Comparison of ENCODE assay signal across 18 cellular contexts in genomic region chr15:57923750-57924149, GRCh38.
DNase-seq lines count a peak whose midpoint lies in the region; ATAC-seq and TF ChIP-seq lines count a peak whose summit lies in the region.
"Had no signal": no experiment of that assay in that cellular context is flagged by ENCODE, and none has a peak within 500 bp of the region (broad histone marks: within the 10 kb centered on the region; RNA-seq: fewer than 3 reads in every experiment).

No MANE protein-coding gene starts in this region.

- H3K27ac Mint-ChIP-seq in neural crest cell (ENCODE audit: unreplicated experiment): peak overlapping the region; percentile 71
- no peak overlapping the region for H3K27ac Mint-ChIP-seq in activated naive CD8-positive, alpha-beta T cell treated with anti-CD3 and anti-CD28 coated beads for 36 hours
- H3K27ac Mint-ChIP-seq in stimulated activated naive CD8-positive, alpha-beta T cell treated with anti-CD3 and anti-CD28 coated beads, Interleukin-15, amount 100 ng/mL, for 72 hours: no peak overlapping the region
- H3K27ac Mint-ChIP-seq: activated T-helper 17 cell treated with anti-CD3 and anti-CD28 coated beads, Interleukin-2, amount 50 U/mL, for 72 hours; B cell; IgD-negative memory B cell; neural progenitor cell; stimulated activated effector memory CD8-positive, alpha-beta T cell treated with anti-CD3 and anti-CD28 coated beads, Interleukin-12 subunit alpha, Interleukin-12 subunit beta, amount 100 ng/mL, for 72 hours had no signal

- H3K4me1 ChIP-seq in ascending aorta: peaks cover 0 to 11% of the 10 kb centered on the region in 2 donors
- peaks cover 0 to 43% (median 21%) of the 10 kb centered on the region in 4 donors for H3K4me1 ChIP-seq in tibial artery
- H3K4me1 ChIP-seq: neural progenitor cell had no signal

- H3K36me3 ChIP-seq in ascending aorta (no peaks in the 10 kb centered on the region), tibial artery (no peaks in the 10 kb centered on the region)
- H3K36me3 ChIP-seq: neural progenitor cell, WERI-Rb-1 had no signal

- ATAC-seq in Right ventricle myocardium superior (ENCODE audit: poor library complexity) (peak; percentile 44), GM21515 (IDR thresholded peaks at IDR 0.05; ENCODE audit: unreplicated experiment) (no peak)
- ATAC-seq in stimulated activated naive CD8-positive, alpha-beta T cell treated with anti-CD3 and anti-CD28 coated beads, Interleukin-15, amount 100 ng/mL, for 72 hours: no peak
- ATAC-seq: activated T-helper 17 cell treated with anti-CD3 and anti-CD28 coated beads, Interleukin-2, amount 50 U/mL, for 72 hours; stimulated activated effector memory CD8-positive, alpha-beta T cell treated with anti-CD3 and anti-CD28 coated beads, Interleukin-12 subunit alpha, Interleukin-12 subunit beta, amount 100 ng/mL, for 72 hours had no signal

- TF ChIP-seq CTCF in ascending aorta (IDR thresholded peaks at IDR 0.05) (no peak), neural crest cell (conservative IDR thresholded peaks at IDR 0.05) (no peak), tibial artery (IDR thresholded peaks at IDR 0.05) (no peak)

- peak in 1 of 2 donors; percentile 70 for DNase-seq in ascending aorta (ENCODE audit: low spot score in 2 of 2)
- DNase-seq in Right ventricle myocardium superior: no peak
- DNase-seq in neural crest cell (ENCODE audit: low read depth, low spot score): no peak
- peak; percentile 53 to 72 for DNase-seq in tibial artery
- DNase-seq in NCI-H748 treated with DMSO at 0.1 percent for 48 hours (lab: John Stamatoyannopoulos, UW): no peak
- no peak for DNase-seq in activated naive CD8-positive, alpha-beta T cell treated with anti-CD3 and anti-CD28 coated beads for 36 hours
- no peak for DNase-seq in stimulated activated naive CD8-positive, alpha-beta T cell treated with anti-CD3 and anti-CD28 coated beads, Interleukin-15, amount 100 ng/mL, for 72 hours
- DNase-seq: amygdala, hypothalamus, WERI-Rb-1 had no signal

- H3K9me3 ChIP-seq in ascending aorta (no peaks in the 10 kb centered on the region), tibial artery (no peaks in the 10 kb centered on the region)

- H3K27ac ChIP-seq in ascending aorta (peak overlapping the region; percentile 66 to 73), tibial artery (peak overlapping the region; percentile 24 to 60)
- H3K27ac ChIP-seq: epithelial cell of prostate, neural progenitor cell, WERI-Rb-1 had no signal

- H3K4me1 Mint-ChIP-seq in neural crest cell: no peaks in the 10 kb centered on the region
- no peaks in the 10 kb centered on the region for H3K4me1 Mint-ChIP-seq in activated naive CD8-positive, alpha-beta T cell treated with anti-CD3 and anti-CD28 coated beads for 36 hours
- H3K4me1 Mint-ChIP-seq in stimulated activated naive CD8-positive, alpha-beta T cell treated with anti-CD3 and anti-CD28 coated beads, Interleukin-15, amount 100 ng/mL, for 72 hours: no peaks in the 10 kb centered on the region
- H3K4me1 Mint-ChIP-seq: activated T-helper 17 cell treated with anti-CD3 and anti-CD28 coated beads, Interleukin-2, amount 50 U/mL, for 72 hours; B cell; IgD-negative memory B cell; neural progenitor cell; stimulated activated effector memory CD8-positive, alpha-beta T cell treated with anti-CD3 and anti-CD28 coated beads, Interleukin-12 subunit alpha, Interleukin-12 subunit beta, amount 100 ng/mL, for 72 hours had no signal

- H3K9me3 Mint-ChIP-seq in neural crest cell: no peaks in the 10 kb centered on the region
- H3K9me3 Mint-ChIP-seq in activated naive CD8-positive, alpha-beta T cell treated with anti-CD3 and anti-CD28 coated beads for 36 hours: no peaks in the 10 kb centered on the region
- no peaks in the 10 kb centered on the region for H3K9me3 Mint-ChIP-seq in stimulated activated naive CD8-positive, alpha-beta T cell treated with anti-CD3 and anti-CD28 coated beads, Interleukin-15, amount 100 ng/mL, for 72 hours
- H3K9me3 Mint-ChIP-seq: activated T-helper 17 cell treated with anti-CD3 and anti-CD28 coated beads, Interleukin-2, amount 50 U/mL, for 72 hours; IgD-negative memory B cell; neural progenitor cell; stimulated activated effector memory CD8-positive, alpha-beta T cell treated with anti-CD3 and anti-CD28 coated beads, Interleukin-12 subunit alpha, Interleukin-12 subunit beta, amount 100 ng/mL, for 72 hours had no signal

- peak overlapping the region in 1 of 2 donors; percentile 19 for H3K4me3 ChIP-seq in ascending aorta
- no peak overlapping the region for H3K4me3 ChIP-seq in tibial artery
- H3K4me3 ChIP-seq: neural progenitor cell, smooth muscle cell had no signal

- peaks cover under 1% of the 10 kb centered on the region for H3K27me3 Mint-ChIP-seq in neural crest cell (ENCODE audit: low read depth)
- peaks cover 9% of the 10 kb centered on the region for H3K27me3 Mint-ChIP-seq in activated naive CD8-positive, alpha-beta T cell treated with anti-CD3 and anti-CD28 coated beads for 36 hours
- H3K27me3 Mint-ChIP-seq in stimulated activated naive CD8-positive, alpha-beta T cell treated with anti-CD3 and anti-CD28 coated beads, Interleukin-15, amount 100 ng/mL, for 72 hours: no peaks in the 10 kb centered on the region

- no peaks in the 10 kb centered on the region for H3K36me3 Mint-ChIP-seq in neural crest cell (ENCODE audit: low read depth)
- no peaks in the 10 kb centered on the region for H3K36me3 Mint-ChIP-seq in activated naive CD8-positive, alpha-beta T cell treated with anti-CD3 and anti-CD28 coated beads for 36 hours
- H3K36me3 Mint-ChIP-seq: IgD-negative memory B cell; neural progenitor cell; stimulated activated effector memory CD8-positive, alpha-beta T cell treated with anti-CD3 and anti-CD28 coated beads, Interleukin-12 subunit alpha, Interleukin-12 subunit beta, amount 100 ng/mL, for 72 hours had no signal

- no peak overlapping the region for H3K4me3 Mint-ChIP-seq in neural crest cell
- no peak overlapping the region for H3K4me3 Mint-ChIP-seq in activated naive CD8-positive, alpha-beta T cell treated with anti-CD3 and anti-CD28 coated beads for 36 hours
- H3K4me3 Mint-ChIP-seq in stimulated activated naive CD8-positive, alpha-beta T cell treated with anti-CD3 and anti-CD28 coated beads, Interleukin-15, amount 100 ng/mL, for 72 hours: no peak overlapping the region
- H3K4me3 Mint-ChIP-seq: activated T-helper 17 cell treated with anti-CD3 and anti-CD28 coated beads, Interleukin-2, amount 50 U/mL, for 72 hours; B cell; IgD-negative memory B cell; neural progenitor cell; stimulated activated effector memory CD8-positive, alpha-beta T cell treated with anti-CD3 and anti-CD28 coated beads, Interleukin-12 subunit alpha, Interleukin-12 subunit beta, amount 100 ng/mL, for 72 hours had no signal

- H3K27me3 ChIP-seq in ascending aorta (no peaks in the 10 kb centered on the region), tibial artery (no peaks in the 10 kb centered on the region)
- H3K27me3 ChIP-seq: neural progenitor cell had no signal

- intact Hi-C loops in ascending aorta (cut with DNase I) (no loop called here), Right ventricle myocardium superior (cut with DNase I) (no loop called here), tibial artery (cut with DNase I; ENCODE audit: low total_unique reads) (no loop called here)

Comparison
In these comparisons a context has a peak if more than half of its experiments do, and no peak if none do; other contexts are left out.
1. DNase-seq: peak in tibial artery (2 of 2); none in Right ventricle myocardium superior (single experiment), neural crest cell (single experiment), NCI-H748 treated with DMSO at 0.1 percent for 48 hours (single experiment), activated naive CD8-positive, alpha-beta T cell treated with anti-CD3 and anti-CD28 coated beads for 36 hours (single experiment) and stimulated activated naive CD8-positive, alpha-beta T cell treated with anti-CD3 and anti-CD28 coated beads, Interleukin-15, amount 100 ng/mL, for 72 hours (0 of 2).